10 cellular contexts compared by ENCODE assay signal in the genomic region with DNA sequence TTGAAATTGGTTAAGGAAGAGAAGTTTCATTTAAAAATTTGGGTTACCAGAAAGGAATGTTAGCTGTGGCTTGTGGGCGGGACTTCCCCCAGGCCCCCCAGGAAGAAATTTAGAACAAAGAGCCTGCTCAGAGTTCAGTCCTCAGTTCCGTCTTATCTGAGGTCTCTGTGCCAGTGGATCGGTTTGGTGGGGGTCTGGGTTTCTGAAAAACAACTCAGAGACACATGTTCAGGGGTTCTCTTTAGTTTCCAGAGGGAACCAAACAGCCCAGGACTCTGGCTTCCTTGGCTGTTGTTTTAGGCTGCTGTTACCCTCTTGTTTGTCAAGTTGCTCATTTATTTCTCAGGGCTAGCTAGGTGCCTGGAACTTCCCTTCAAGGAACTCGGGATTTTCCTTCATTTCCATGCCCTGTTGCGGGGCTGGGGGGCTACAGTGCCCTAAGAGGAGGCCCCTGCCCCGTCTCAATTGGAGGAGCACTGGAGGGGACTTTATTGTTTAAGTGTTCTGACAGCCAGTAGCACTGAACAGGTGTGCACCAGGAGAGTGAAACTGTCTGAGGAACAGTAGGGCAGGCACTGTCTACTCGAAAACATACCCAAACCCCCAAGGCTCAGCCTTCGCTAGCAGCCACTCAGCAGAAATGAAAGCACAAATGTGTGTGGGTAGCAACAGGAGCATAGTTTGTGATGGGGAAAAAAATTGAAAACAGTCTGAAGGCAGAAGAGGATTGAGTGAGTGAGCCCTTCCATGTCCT. TPM values are rescaled to one million over a fixed set of nuclear protein-coding genes. Genes with fewer than 3 reads are reported as not detected.
DNase-seq lines count a peak whose midpoint lies in the region; ATAC-seq and TF ChIP-seq lines count a peak whose summit lies in the region.
"Had no signal": no experiment of that assay in that cellular context is flagged by ENCODE, and none has a peak within 500 bp of the region (broad histone marks: within the 10 kb centered on the region; RNA-seq: fewer than 3 reads in every experiment).

No MANE protein-coding gene starts in this region.

- no peaks in the 10 kb centered on the region for H3K36me3 ChIP-seq in transverse colon
- H3K36me3 ChIP-seq in trophoblast cell (ENCODE audit: control insufficient read depth in 1 of 2, insufficient read depth in 2 of 2, low read length in 2 of 2): no peaks in the 10 kb centered on the region

- H3K9me3 ChIP-seq in transverse colon (no peaks in the 10 kb centered on the region), trophoblast cell (ENCODE audit: insufficient read depth, low read depth, low read length) (peaks cover 2% of the 10 kb centered on the region)

- no peak overlapping the region for H2AFZ ChIP-seq in trophoblast cell (ENCODE audit: insufficient read depth, low read length, poor library complexity)

- no peak overlapping the region for H4K12ac ChIP-seq in trophoblast cell (ENCODE audit: low read depth, low read length)

- H3K27me3 Mint-ChIP-seq in activated naive CD4-positive, alpha-beta T cell treated with anti-CD3 and anti-CD28 coated beads, Interleukin-2, amount 10 ng/mL, durations not matched to agents 7 days and 5 days: peaks cover 12% of the 10 kb centered on the region

- peaks cover 10% of the 10 kb centered on the region for H3K36me3 Mint-ChIP-seq in activated naive CD4-positive, alpha-beta T cell treated with anti-CD3 and anti-CD28 coated beads, Interleukin-2, amount 10 ng/mL, durations not matched to agents 7 days and 5 days

- TF ChIP-seq CTCF in transverse colon (IDR thresholded peaks at IDR 0.05): no peak

- no peak overlapping the region for H3K18ac ChIP-seq in trophoblast cell (ENCODE audit: low read length)

- no peak overlapping the region for H3K4me2 ChIP-seq in trophoblast cell (ENCODE audit: low read length)

- H3K4me1 ChIP-seq in transverse colon: no peaks in the 10 kb centered on the region
- H3K4me1 ChIP-seq in trophoblast cell (ENCODE audit: control insufficient read depth in 1 of 2, insufficient read depth in 2 of 2, low read length in 2 of 2): no peaks in the 10 kb centered on the region

- no peak for TF ChIP-seq POLR2A in transverse colon (IDR thresholded peaks at IDR 0.05)

- TF ChIP-seq EP300 in transverse colon (IDR thresholded peaks at IDR 0.05; ENCODE audit: low read depth): no peak

- peaks cover 51% of the 10 kb centered on the region for H3K4me1 Mint-ChIP-seq in activated naive CD4-positive, alpha-beta T cell treated with anti-CD3 and anti-CD28 coated beads, Interleukin-2, amount 10 ng/mL, durations not matched to agents 7 days and 5 days

- CTCF ChIA-PET in activated naive CD4-positive, alpha-beta T cell treated with anti-CD3 and anti-CD28 coated beads, Interleukin-2, amount 10 ng/mL, durations not matched to agents 7 days and 5 days (lab: Charles Lee): no interaction called here

- peak overlapping the region in 2 of 4 donors; percentile 33 to 57 for H3K27ac ChIP-seq in transverse colon
- H3K27ac ChIP-seq in trophoblast cell (ENCODE audit: low read depth, low read length): no peak overlapping the region

- no peak overlapping the region for H3K9ac ChIP-seq in trophoblast cell (ENCODE audit: low read length)

- no peak overlapping the region for H2AK5ac ChIP-seq in trophoblast cell (ENCODE audit: low read length)

- no peak overlapping the region for H3K4me3 ChIP-seq in transverse colon
- no peak overlapping the region for H3K4me3 ChIP-seq in trophoblast cell (ENCODE audit: low read depth, low read length)

- no peak overlapping the region for H3K4ac ChIP-seq in trophoblast cell (ENCODE audit: low read depth, low read length)

- H2BK5ac ChIP-seq in trophoblast cell (ENCODE audit: low read depth, low read length, poor library complexity): no peak overlapping the region

- H2BK120ac ChIP-seq in trophoblast cell (ENCODE audit: insufficient read depth, low read length, poor library complexity): no peak overlapping the region

- no peak overlapping the region for H3K4me3 Mint-ChIP-seq in activated naive CD4-positive, alpha-beta T cell treated with anti-CD3 and anti-CD28 coated beads, Interleukin-2, amount 10 ng/mL, durations not matched to agents 7 days and 5 days

- intact Hi-C loops in transverse colon (cut with DNase I; ENCODE audit: low total_unique reads): no loop called here

- no peak overlapping the region for H3K14ac ChIP-seq in trophoblast cell (ENCODE audit: low read length)

- no peaks in the 10 kb centered on the region for H3K79me2 ChIP-seq in trophoblast cell (ENCODE audit: control insufficient read depth, insufficient read depth, low read length, poor library complexity)

- H4K91ac ChIP-seq in trophoblast cell (ENCODE audit: low read depth, low read length): no peak overlapping the region

- 68 to 100% methylated on average over 1 to 8 of the region's 8 CpGs for WGBS in transverse colon (ENCODE audit: low coverage in 1 of 2), 2 donors
- no CpG with 5 or more reads among the region's 8 CpGs for WGBS in trophoblast cell (ENCODE audit: extremely low coverage, insufficient coverage, insufficient read length)

- peaks cover 5% of the 10 kb centered on the region for H3K27me3 ChIP-seq in transverse colon
- no peaks in the 10 kb centered on the region for H3K27me3 ChIP-seq in trophoblast cell (ENCODE audit: insufficient read depth, low read length)

- H3K23ac ChIP-seq in trophoblast cell (ENCODE audit: low read length): no peak overlapping the region

- H3K27ac Mint-ChIP-seq in activated naive CD4-positive, alpha-beta T cell treated with anti-CD3 and anti-CD28 coated beads, Interleukin-2, amount 10 ng/mL, durations not matched to agents 7 days and 5 days: peak overlapping the region; percentile 73

- no peaks in the 10 kb centered on the region for H3K79me1 ChIP-seq in trophoblast cell (ENCODE audit: low read length)

- in situ Hi-C loops in transverse colon (cut with MboI; ENCODE audit: low pct_ligation_motif_present in 1 of 4, low pct_unique_long_range_greater_than_20kb in 1 of 4, low sequenced_read_pairs in 3 of 4): no loop called here

- no peak overlapping the region for H4K8ac ChIP-seq in trophoblast cell (ENCODE audit: low read depth, low read length)

- DNase-seq in activated naive CD4-positive, alpha-beta T cell treated with anti-CD3 and anti-CD28 coated beads, Interleukin-2, amount 10 ng/mL, durations not matched to agents 7 days and 5 days: peak; percentile 41
- no peak for DNase-seq in activated naive CD4-positive, alpha-beta T cell (lab: John Stamatoyannopoulos, UW)
- DNase-seq in transverse colon (peak; percentile 56), trophoblast cell (no peak), DMS53 (lab: John Stamatoyannopoulos, UW) (no peak), pons (ENCODE audit: low spot score) (no peak)
- DNase-seq: NCI-H187 had no signal

- ATAC-seq in HG02610 (IDR thresholded peaks at IDR 0.05; ENCODE audit: unreplicated experiment) (peak; percentile 93), HG03575 (IDR thresholded peaks at IDR 0.05; ENCODE audit: extremely low read depth, insufficient number of reproducible peaks, low FRiP score, unreplicated experiment) (peak; percentile 84)

- no peak overlapping the region for H2BK12ac ChIP-seq in trophoblast cell (ENCODE audit: low read length)

- peaks cover 1% of the 10 kb centered on the region for H3K9me3 Mint-ChIP-seq in activated naive CD4-positive, alpha-beta T cell treated with anti-CD3 and anti-CD28 coated beads, Interleukin-2, amount 10 ng/mL, durations not matched to agents 7 days and 5 days

RNA-seq across cellular contexts. Expression of gene ALOX5, which starts 59.9 kb away (rescaled TPM):
- 10 to 100 TPM; 13.5 to 27.2 (median 21.1) TPM for total RNA-seq in transverse colon
- polyA plus RNA-seq in trophoblast cell (2013): 0.78 and 0.99 TPM in 2 replicates
- polyA plus RNA-seq: neural cell had no signal

Comparison
In these comparisons a context has a peak if more than half of its experiments do, and no peak if none do; other contexts are left out.
1. DNase-seq: peak in activated naive CD4-positive, alpha-beta T cell treated with anti-CD3 and anti-CD28 coated beads, Interleukin-2, amount 10 ng/mL, durations not matched to agents 7 days and 5 days (single experiment) and transverse colon (single experiment); none in activated naive CD4-positive, alpha-beta T cell (0 of 4), trophoblast cell (0 of 2), DMS53 (single experiment) and pons (single experiment).